8 cellular contexts compared by ENCODE assay signal in genomic region chr19:2164020-2164988, GRCh38. TPM values are rescaled to one million over a fixed set of nuclear protein-coding genes. Genes with fewer than 3 reads are reported as not detected.
DNase-seq lines count a peak whose midpoint lies in the region; ATAC-seq and TF ChIP-seq lines count a peak whose summit lies in the region.

No MANE protein-coding gene starts in this region.

- H3K9me3 ChIP-seq in HUES6 (ENCODE audit: control insufficient read depth, insufficient read depth, low read depth, low read length) (no peaks in the 10 kb centered on the region), cardiac muscle cell (ENCODE audit: low read depth) (no peaks in the 10 kb centered on the region), prostate gland (no peaks in the 10 kb centered on the region)

- peak overlapping the region; percentile 46; the same call in 1 of the 2 replicates for H3K27ac ChIP-seq in HUES6 (ENCODE audit: low read depth, low read length)
- H3K27ac ChIP-seq in cardiac muscle cell = peak overlapping the region; percentile 93
- H3K27ac ChIP-seq in prostate gland = peak overlapping the region; percentile 91 to 95

- peaks cover 15% of the 10 kb centered on the region for H3K36me3 Mint-ChIP-seq in activated T-helper 1 cell treated with anti-CD3 and anti-CD28 coated beads, Interleukin-12 subunit alpha, Interleukin-12 subunit beta, Interleukin-2, Interleukin-4 antibody, amounts not matched to agents 30 ng/mL and 10 ng/mL and 1 ng/mL, durations not matched to agents 14 hours and 24 hours and 36 hours (ENCODE audit: low read depth)

- H3K36me3 ChIP-seq in HUES6 (ENCODE audit: control insufficient read depth, insufficient read depth, low read length) = no peaks in the 10 kb centered on the region
- H3K36me3 ChIP-seq in cardiac muscle cell = no peaks in the 10 kb centered on the region
- no peaks in the 10 kb centered on the region for H3K36me3 ChIP-seq in prostate gland

- peak overlapping the region; percentile 99 for H3K4me3 Mint-ChIP-seq in activated T-helper 1 cell treated with anti-CD3 and anti-CD28 coated beads, Interleukin-12 subunit alpha, Interleukin-12 subunit beta, Interleukin-2, Interleukin-4 antibody, amounts not matched to agents 30 ng/mL and 10 ng/mL and 1 ng/mL, durations not matched to agents 14 hours and 24 hours and 36 hours

- peak overlapping the region; percentile 68 for H3K9ac ChIP-seq in HUES6 (ENCODE audit: low read length)

- no peak for TF ChIP-seq POLR2A in prostate gland (IDR thresholded peaks at IDR 0.05)

- no peaks in the 10 kb centered on the region for H3K9me3 Mint-ChIP-seq in activated T-helper 1 cell treated with anti-CD3 and anti-CD28 coated beads, Interleukin-12 subunit alpha, Interleukin-12 subunit beta, Interleukin-2, Interleukin-4 antibody, amounts not matched to agents 30 ng/mL and 10 ng/mL and 1 ng/mL, durations not matched to agents 14 hours and 24 hours and 36 hours

- TF ChIP-seq CTCF in cardiac muscle cell (IDR thresholded peaks at IDR 0.05; ENCODE audit: low read depth, low read length) (no peak), prostate gland (IDR thresholded peaks at IDR 0.05) (no peak)

- peak overlapping the region; percentile 91 for H3K4me3 ChIP-seq in HUES6 (ENCODE audit: low read depth, low read length)
- peak overlapping the region; percentile 99 for H3K4me3 ChIP-seq in cardiac muscle cell
- peak overlapping the region; percentile 84 to 98 for H3K4me3 ChIP-seq in prostate gland

- WGBS in prostate gland = under 1% methylated on average over 80 of the region's 95 CpGs

- peaks cover 17% of the 10 kb centered on the region for H3K4me1 Mint-ChIP-seq in activated T-helper 1 cell treated with anti-CD3 and anti-CD28 coated beads, Interleukin-12 subunit alpha, Interleukin-12 subunit beta, Interleukin-2, Interleukin-4 antibody, amounts not matched to agents 30 ng/mL and 10 ng/mL and 1 ng/mL, durations not matched to agents 14 hours and 24 hours and 36 hours (ENCODE audit: low read depth)

- intact Hi-C loops in activated T-helper 1 cell treated with anti-CD3 and anti-CD28 coated beads, Interleukin-12 subunit alpha, Interleukin-12 subunit beta, Interleukin-2, Interleukin-4 antibody, amounts not matched to agents 30 ng/mL and 10 ng/mL and 1 ng/mL, durations not matched to agents 14 hours and 24 hours and 36 hours (cut with micrococcal nuclease) = loop anchor here (5.0 kb wide), 1 partner anchor 1343 kb away; the partner anchor contains the start of gene FZR1
- intact Hi-C loops in prostate gland (cut with DNase I) = loop anchor here (5.0 kb wide), 2 partner anchors 108 to 228 kb away; no protein-coding TSS in a partner anchor

- peak; percentile 46 for DNase-seq in DMS53 (lab: John Stamatoyannopoulos, UW)
- DNase-seq in DMS53 treated with DMSO at 0.1 percent for 48 hours (lab: John Stamatoyannopoulos, UW; ENCODE audit: unreplicated experiment) = no peak
- no peak for DNase-seq in activated T-helper 1 cell treated with anti-CD3 and anti-CD28 coated beads, Interleukin-12 subunit alpha, Interleukin-12 subunit beta, Interleukin-2, Interleukin-4 antibody, amounts not matched to agents 30 ng/mL and 10 ng/mL and 1 ng/mL, durations not matched to agents 14 hours and 24 hours and 36 hours (ENCODE audit: low spot score)
- peak in 1 of 2 donors; percentile 48 for DNase-seq in cardiac muscle cell (ENCODE audit: low read depth in 1 of 2, low spot score in 1 of 2)
- no peak for DNase-seq in prostate gland (ENCODE audit: low spot score)
- no peak for DNase-seq in GOT3 (lab: John Stamatoyannopoulos, UW)

- peak overlapping the region; percentile 98 for H3K27ac Mint-ChIP-seq in activated T-helper 1 cell treated with anti-CD3 and anti-CD28 coated beads, Interleukin-12 subunit alpha, Interleukin-12 subunit beta, Interleukin-2, Interleukin-4 antibody, amounts not matched to agents 30 ng/mL and 10 ng/mL and 1 ng/mL, durations not matched to agents 14 hours and 24 hours and 36 hours

- H3K4me1 ChIP-seq in HUES6 (ENCODE audit: control insufficient read depth, insufficient read depth, low read length) (peaks cover 25% of the 10 kb centered on the region; the same call in 1 of the 2 replicates), cardiac muscle cell (ENCODE audit: low read depth) (peaks cover 28% of the 10 kb centered on the region), prostate gland (replicated peaks) (peaks cover 21% of the 10 kb centered on the region)

- no peak for ATAC-seq in GM18520 (IDR thresholded peaks at IDR 0.05; ENCODE audit: unreplicated experiment)

- H3K27me3 ChIP-seq in HUES6 (ENCODE audit: control insufficient read depth, insufficient read depth, low read length) (no peaks in the 10 kb centered on the region), cardiac muscle cell (no peaks in the 10 kb centered on the region), prostate gland (replicated peaks; ENCODE audit: insufficient read depth) (no peaks in the 10 kb centered on the region)

- peaks cover 1% of the 10 kb centered on the region for H3K27me3 Mint-ChIP-seq in activated T-helper 1 cell treated with anti-CD3 and anti-CD28 coated beads, Interleukin-12 subunit alpha, Interleukin-12 subunit beta, Interleukin-2, Interleukin-4 antibody, amounts not matched to agents 30 ng/mL and 10 ng/mL and 1 ng/mL, durations not matched to agents 14 hours and 24 hours and 36 hours (ENCODE audit: insufficient read depth)

RNA-seq across cellular contexts. Expression of gene DOT1L, which starts 0.6 kb away (rescaled TPM):
- 119 and 128 TPM in 2 replicates for total RNA-seq in activated T-helper 1 cell treated with anti-CD3 and anti-CD28 coated beads, Interleukin-12 subunit alpha, Interleukin-12 subunit beta, Interleukin-2, Interleukin-4 antibody, amounts not matched to agents 30 ng/mL and 10 ng/mL and 1 ng/mL, durations not matched to agents 14 hours and 24 hours and 36 hours
- total RNA-seq in cardiac muscle cell = 25.3 and 53.8 TPM in 2 replicates
- polyA plus RNA-seq in cardiac muscle cell = 15.6 and 19.1 TPM in 2 replicates
- 10 to 100 TPM; 11.2 to 75.0 TPM for total RNA-seq in prostate gland

RNA-seq across cellular contexts. Expression of gene AP3D1, which starts 12.9 kb away (rescaled TPM):
- total RNA-seq in activated T-helper 1 cell treated with anti-CD3 and anti-CD28 coated beads, Interleukin-12 subunit alpha, Interleukin-12 subunit beta, Interleukin-2, Interleukin-4 antibody, amounts not matched to agents 30 ng/mL and 10 ng/mL and 1 ng/mL, durations not matched to agents 14 hours and 24 hours and 36 hours = 120 and 124 TPM in 2 replicates
- total RNA-seq in cardiac muscle cell = 118 and 125 TPM in 2 replicates
- 112 and 115 TPM in 2 replicates for polyA plus RNA-seq in cardiac muscle cell
- total RNA-seq in prostate gland = 100 to 1,000 TPM; 115 to 178 TPM
